In the genomic region with DNA sequence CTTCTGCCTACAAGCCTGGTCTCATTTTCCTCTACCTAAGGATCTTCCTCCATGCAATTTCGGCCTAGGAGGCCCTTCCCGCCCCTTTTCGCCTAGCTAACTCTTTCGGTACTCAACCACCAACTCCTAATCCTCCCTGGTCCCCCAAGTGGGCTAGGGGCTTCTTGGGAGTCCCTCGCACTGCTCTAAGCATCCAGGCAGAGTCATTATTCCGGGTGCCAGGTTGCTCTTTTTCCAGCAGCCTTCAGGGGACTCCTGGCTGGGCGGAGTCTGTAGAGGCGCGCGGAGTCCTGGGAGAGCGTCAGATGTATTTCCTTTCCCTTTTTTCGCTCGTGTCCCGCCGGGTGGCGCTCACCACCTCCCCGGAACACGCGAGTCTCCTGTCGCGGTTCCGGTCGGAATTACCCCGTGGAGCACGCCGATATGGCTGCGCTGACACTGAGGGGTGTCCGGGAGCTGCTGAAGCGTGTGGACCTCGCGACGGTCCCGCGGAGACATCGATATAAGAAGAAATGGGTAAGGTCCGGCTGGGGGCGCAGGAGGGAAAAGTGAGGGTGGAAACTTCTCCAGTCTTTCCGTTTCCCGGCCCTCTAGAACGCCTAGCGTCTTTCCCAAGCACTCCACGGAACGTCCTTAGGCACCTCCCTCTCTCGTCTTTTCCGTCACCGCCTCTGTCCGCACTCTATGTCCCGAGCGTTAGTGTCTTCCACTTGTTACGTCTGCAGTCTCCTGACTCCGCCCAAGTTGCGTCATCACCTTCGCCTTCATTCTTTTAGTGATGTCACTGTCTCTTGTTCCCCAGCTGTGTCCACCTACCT, we compare ENCODE assay signal across 8 cellular contexts. TPM values are rescaled to one million over a fixed set of nuclear protein-coding genes. Genes with fewer than 3 reads are reported as not detected.
DNase-seq lines count a peak whose midpoint lies in the region; ATAC-seq and TF ChIP-seq lines count a peak whose summit lies in the region.

TSS of gene NSUN4 (plus strand) at position 404 of the 818 bp plus-strand sequence. CDS start at position 424, 20 bp downstream.

- WGBS in right cardiac atrium, result under 1% methylated on average over 53 of the region's 53 CpGs

- H3K9me3 ChIP-seq in ascending aorta (no peaks in the 10 kb centered on the region), right cardiac atrium (ENCODE audit: control insufficient read depth, low read length) (no peaks in the 10 kb centered on the region), vagina (no peaks in the 10 kb centered on the region)

- peaks cover 3 to 21% of the 10 kb centered on the region in 2 donors for H3K36me3 ChIP-seq in ascending aorta
- H3K36me3 ChIP-seq in vagina, result peaks cover 0 to 19% of the 10 kb centered on the region in 2 donors

- ATAC-seq in HG02885 (IDR thresholded peaks at IDR 0.05; ENCODE audit: poor library complexity, unreplicated experiment) (peak; percentile 76), right cardiac atrium (peak; percentile 95 to 96)

- H3K27ac ChIP-seq in ascending aorta, result peak within 1 kb of the TSS; percentile 98 to 99
- H3K27ac ChIP-seq in right cardiac atrium (ENCODE audit: low read length), result peak within 1 kb of the TSS; percentile 99
- H3K27ac ChIP-seq in vagina, result peak within 1 kb of the TSS; percentile 95

- in situ Hi-C loops in GM13977 (cut with MboI; ENCODE audit: low pct_unique_long_range_greater_than_20kb, low sequenced_read_pairs, unreplicated experiment), result loop anchor here (10.0 kb wide), 1 partner anchor 46 kb away; no protein-coding TSS in a partner anchor

- TF ChIP-seq CTCF in GM13977 (IDR thresholded peaks at IDR 0.05; ENCODE audit: extremely low read depth, insufficient read depth, missing control alignments), result peak; percentile 76
- peak; percentile 48 to 79 (median 73) for TF ChIP-seq CTCF in ascending aorta (IDR thresholded peaks at IDR 0.05)
- TF ChIP-seq CTCF in vagina (IDR thresholded peaks at IDR 0.05), result peak in 2 of 3 experiments; percentile 34 to 53

- H3K4me1 ChIP-seq in ascending aorta, result peaks cover 0 to 12% of the 10 kb centered on the region in 2 donors
- H3K4me1 ChIP-seq in right cardiac atrium (ENCODE audit: control insufficient read depth, insufficient read depth, low read length), result no peaks in the 10 kb centered on the region
- peaks cover 8% of the 10 kb centered on the region for H3K4me1 ChIP-seq in vagina

- no peaks in the 10 kb centered on the region for H3K27me3 ChIP-seq in ascending aorta
- no peaks in the 10 kb centered on the region for H3K27me3 ChIP-seq in right cardiac atrium (ENCODE audit: control insufficient read depth, insufficient read depth)
- no peaks in the 10 kb centered on the region for H3K27me3 ChIP-seq in vagina

- TF ChIP-seq POLR2A in vagina (IDR thresholded peaks at IDR 0.05), result peak in 1 of 2 donors; percentile 50

- intact Hi-C loops in T-helper 2 cell treated with Interferon-gamma antibody and Interleukin-4, amounts not matched to agents 100 ng/mL and 5 ng/mL, for 36 hours (cut with micrococcal nuclease), result loop anchor here (1.0 kb wide), 2 partner anchors 37 to 93 kb away; partner anchors contain the start of genes LRRC41, RAD54L and UQCRH
- intact Hi-C loops in ascending aorta (cut with DNase I), result loop anchor here (1.0 to 10.0 kb wide), 4 partner anchors 37 to 306 kb away; partner anchors contain the start of genes LRRC41, PIK3R3, RAD54L and UQCRH
- intact Hi-C loops in right cardiac atrium (cut with DNase I), result loop anchor here in 1 of 4 donors (5.0 to 10.0 kb wide), 2 partner anchors 38 to 96 kb away; partner anchors contain the start of genes LRRC41, RAD54L and UQCRH
- intact Hi-C loops in vagina (cut with DNase I), result loop anchor here (2.0 kb wide), 1 partner anchor 38 kb away; the partner anchor contains the start of genes LRRC41 and UQCRH

- H3K4me3 ChIP-seq in ascending aorta, result peak within 1 kb of the TSS; percentile 64 to 87
- peak within 1 kb of the TSS; percentile 88 for H3K4me3 ChIP-seq in right cardiac atrium (ENCODE audit: low read length)
- peak within 1 kb of the TSS; percentile 56 to 68 for H3K4me3 ChIP-seq in vagina

- DNase-seq in GM13977 (ENCODE audit: low spot score) (peak; percentile 80), NCI-H1694 treated with DMSO at 0.1 percent for 48 hours (lab: John Stamatoyannopoulos, UW) (peak; percentile 93), ascending aorta (ENCODE audit: low spot score in 2 of 2) (peak; percentile 86 to 97), right cardiac atrium (peak; percentile 94 to 97 (median 96)), putamen (ENCODE audit: low spot score) (peak; percentile 95), vagina (ENCODE audit: extremely low spot score in 2 of 2) (peak in 1 of 2 donors; percentile 97)

RNA-seq across cellular contexts. Expression of gene NSUN4, which starts in this region (rescaled TPM):
- total RNA-seq in T-helper 2 cell treated with Interferon-gamma antibody and Interleukin-4, amounts not matched to agents 100 ng/mL and 5 ng/mL, for 36 hours, result 22.6 and 24.2 TPM in 2 replicates
- total RNA-seq in ascending aorta, result 6.1 TPM
- 10 to 100 TPM; 12.6 to 18.7 (median 13.7) TPM for total RNA-seq in right cardiac atrium
- polyA plus RNA-seq in right cardiac atrium, result 10.6 TPM
- total RNA-seq in vagina, result 21.4 TPM
